8 cellular contexts compared by ENCODE assay signal in genomic region chrX:118226060-118226428, GRCh38.
DNase-seq lines count a peak whose midpoint lies in the region; ATAC-seq and FAIRE-seq lines count a peak whose summit lies in the region.

No MANE protein-coding gene starts in this region.

- H3K36me3 ChIP-seq in SK-N-MC (ENCODE audit: insufficient read depth, low read length), result no peaks in the 10 kb centered on the region

- DNase-seq in COLO829 (ENCODE audit: low spot score), result peak; percentile 37
- peak; percentile 18 for DNase-seq in SK-N-MC (ENCODE audit: low read depth, low spot score)
- DNase-seq in dedifferentiated amniotic fluid mesenchymal stem cell (ENCODE audit: extremely low spot score), result no peak
- no peak for DNase-seq in NCI-H187 treated with DMSO at 0.1 percent for 48 hours (lab: John Stamatoyannopoulos, UW)
- DNase-seq in effector CD4-positive, alpha-beta T cell, result no peak

- peak; percentile 97 for FAIRE-seq in islet of Langerhans (lab: Jason Lieb, UNC)

- no peak overlapping the region for H3K27ac ChIP-seq in SK-N-MC

- no peaks in the 10 kb centered on the region for H3K9me3 ChIP-seq in SK-N-MC (ENCODE audit: low read depth, low read length)

- no peak overlapping the region for H3K9ac ChIP-seq in SK-N-MC (ENCODE audit: insufficient read length)

- peak; percentile 83 for ATAC-seq in GM19351 (IDR thresholded peaks at IDR 0.05; ENCODE audit: unreplicated experiment)
- peak; percentile 78 for ATAC-seq in HG03469 (IDR thresholded peaks at IDR 0.05; ENCODE audit: unreplicated experiment)

- H3K4me3 ChIP-seq in SK-N-MC, result 0 out of 2 replicates have a peak overlapping the region, but pooled peaks have one; percentile 0

Comparison
In these comparisons a context has a peak if more than half of its experiments do, and no peak if none do; other contexts are left out.
1. DNase-seq: peak in COLO829 (single experiment) and SK-N-MC (single experiment); none in dedifferentiated amniotic fluid mesenchymal stem cell (single experiment), NCI-H187 treated with DMSO at 0.1 percent for 48 hours (single experiment) and effector CD4-positive, alpha-beta T cell (single experiment).